ENCODE assay signal across 16 cellular contexts in the genomic region with DNA sequence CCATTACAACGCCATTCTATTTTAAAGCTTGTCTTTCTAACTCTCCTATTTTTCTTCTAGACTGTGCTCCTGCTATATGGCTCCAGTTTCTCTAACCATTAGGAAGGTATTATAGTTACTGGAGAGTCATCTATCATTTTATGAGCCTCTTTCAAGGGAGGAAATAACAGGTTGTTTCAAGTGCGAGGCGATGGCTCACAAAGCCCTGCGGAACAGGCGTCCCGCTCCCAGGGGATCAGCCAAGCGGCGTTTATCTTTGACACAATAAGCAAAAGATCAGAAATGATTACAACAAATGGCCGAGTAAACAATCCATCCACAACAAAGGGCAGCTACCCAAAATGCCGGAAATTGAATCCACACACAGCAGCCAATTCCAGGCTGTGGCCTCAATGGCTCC.
"Had no signal": no experiment of that assay in that cellular context is flagged by ENCODE, and none has a peak within 500 bp of the region (broad histone marks: within the 10 kb centered on the region; RNA-seq: fewer than 3 reads in every experiment).

No MANE protein-coding gene starts in this region.

- DNase-seq: activated CD4-positive, alpha-beta T cell treated with anti-CD3 and anti-CD28 coated beads, Interleukin-2, amount 50 U/mL, for 1 hour; activated CD4-positive, CD25-positive, alpha-beta regulatory T cell; activated naive CD4-positive, alpha-beta T cell treated with anti-CD3 and anti-CD28 coated beads for 36 hours; activated naive CD8-positive, alpha-beta T cell treated with anti-CD3 and anti-CD28 coated beads, Interleukin-2, amount 50 U/mL, for 24 hours; aorta; cerebellar nuclear complex; effector memory CD4-positive, alpha-beta T cell; foreskin fibroblast; glutamatergic neuron; kidney glomerular epithelial cell; left ventricle myocardium superior; stimulated activated CD4-positive, alpha-beta T cell treated with anti-CD3 and anti-CD28 coated beads, Interleukin-2, amount 100 ng/mL, for 48 hours had no signal

- H3K27me3 ChIP-seq: breast epithelium had no signal

- H3K27ac ChIP-seq: breast epithelium had no signal

- H3K9me3 ChIP-seq: breast epithelium had no signal

- H3K4me3 ChIP-seq: breast epithelium had no signal

- ATAC-seq: activated naive CD8-positive, alpha-beta T cell treated with anti-CD3 and anti-CD28 coated beads, Interleukin-2, amount 50 U/mL, for 24 hours; activated T-helper 17 cell treated with anti-CD3 and anti-CD28 coated beads, Interleukin-2, amount 50 U/mL, for 72 hours; left ventricle myocardium superior; natural killer cell treated with Interleukin-12 subunit alpha and Interleukin-12 subunit beta and Interleukin-15 and Interleukin-18, amount 100 ng/mL, for 72 hours; stimulated activated memory B cell treated with anti-CD40 and anti-IgM and Interleukin-4, amounts not matched to agents 10 μg/mL and 1 μg/mL and 100 μg/mL, for 72 hours had no signal

- H3K36me3 ChIP-seq: breast epithelium had no signal

- H3K4me1 ChIP-seq: breast epithelium had no signal
